32 cellular contexts compared by ENCODE assay signal in genomic region chr3:37067577-37067976, GRCh38.
"Had no signal": no experiment of that assay in that cellular context is flagged by ENCODE, and none has a peak within 500 bp of the region (broad histone marks: within the 10 kb centered on the region; RNA-seq: fewer than 3 reads in every experiment).

No MANE protein-coding gene starts in this region.

- H3K27me3 ChIP-seq: adrenal gland, ascending aorta, body of pancreas, brain microvascular endothelial cell, breast epithelium, cardiac muscle cell had no signal

- H3K9me3 ChIP-seq: ascending aorta, body of pancreas, breast epithelium had no signal

- H3K36me3 ChIP-seq: breast epithelium had no signal

- H3K27ac ChIP-seq: adrenal gland, ascending aorta, body of pancreas, brain microvascular endothelial cell, breast epithelium, cardiac muscle cell had no signal

- FAIRE-seq: bronchial epithelial cell had no signal

- DNase-seq: activated effector memory CD4-positive, alpha-beta T cell treated with anti-CD3 and anti-CD28 coated beads, Interleukin-2, amount 50 U/mL, for 16 hours; activated effector memory CD4-positive, alpha-beta T cell treated with Interleukin-2 at 50 U/mL for 16 hours; activated gamma-delta T cell; activated gamma-delta T cell treated with Interleukin-2 at 50 U/mL for 16 hours; activated naive CD4-positive, alpha-beta T cell; activated naive CD4-positive, alpha-beta T cell treated with anti-CD3 and anti-CD28 coated beads for 36 hours; activated naive CD4-positive, alpha-beta T cell treated with anti-CD3 and anti-CD28 coated beads, Interleukin-2, amount 10 ng/mL, durations not matched to agents 7 days and 5 days; activated naive CD4-positive, alpha-beta T cell treated with anti-CD3 and anti-CD28 coated beads, Interleukin-2, amount 50 U/mL, for 16 hours; activated naive CD4-positive, alpha-beta T cell treated with Interleukin-2 at 50 U/mL for 16 hours; activated naive CD8-positive, alpha-beta T cell treated with anti-CD3 and anti-CD28 coated beads for 36 hours; activated naive CD8-positive, alpha-beta T cell treated with anti-CD3 and anti-CD28 coated beads, Interleukin-2, amount 10 ng/mL, durations not matched to agents 7 days and 5 days; activated naive CD8-positive, alpha-beta T cell treated with anti-CD3 and anti-CD28 coated beads, Interleukin-2, amount 50 U/mL, for 24 hours; activated T-cell treated with anti-CD3 and anti-CD28 coated beads, Interleukin-2, amount 50 U/mL, for 1 hour; activated T-cell treated with anti-CD3 and anti-CD28 coated beads, Interleukin-2, amount 50 U/mL, for 24 hours; activated T-cell treated with anti-CD3 and anti-CD28 coated beads, Interleukin-2, amount 50 U/mL, for 4 hours; activated T-cell treated with anti-CD3 and anti-CD28 coated beads, Interleukin-2, amount 50 U/mL, for 48 hours; activated T-cell treated with anti-CD3 and anti-CD28 coated beads, Interleukin-2, amount 50 U/mL, for 72 hours; adrenal gland; amniotic stem cell; amygdala; aorta; body of pancreas; brain microvascular endothelial cell; caudate nucleus; central memory CD4-positive, alpha-beta T cell; cerebellar nuclear complex had no signal

- H3K4me3 ChIP-seq: adrenal gland, ascending aorta, body of pancreas, breast epithelium, cardiac muscle cell had no signal

- H3K4me1 ChIP-seq: adrenal gland, body of pancreas, breast epithelium had no signal

- ATAC-seq: activated naive CD4-positive, alpha-beta T cell treated with anti-CD3 and anti-CD28 coated beads, Interleukin-2, amount 50 U/mL, for 72 hours; activated naive CD8-positive, alpha-beta T cell treated with anti-CD3 and anti-CD28 coated beads, Interleukin-2, amount 50 U/mL, for 24 hours; activated T-cell treated with anti-CD3 and anti-CD28 coated beads, Interleukin-2, amount 50 U/mL, for 4 hours; activated T-cell treated with anti-CD3 and anti-CD28 coated beads, Interleukin-2, amount 50 U/mL, for 72 hours; activated T-helper 17 cell treated with anti-CD3 and anti-CD28 coated beads, Interleukin-2, amount 50 U/mL, for 72 hours; body of pancreas had no signal
